Comparison of ENCODE assay signal across 21 cellular contexts in the genomic region with DNA sequence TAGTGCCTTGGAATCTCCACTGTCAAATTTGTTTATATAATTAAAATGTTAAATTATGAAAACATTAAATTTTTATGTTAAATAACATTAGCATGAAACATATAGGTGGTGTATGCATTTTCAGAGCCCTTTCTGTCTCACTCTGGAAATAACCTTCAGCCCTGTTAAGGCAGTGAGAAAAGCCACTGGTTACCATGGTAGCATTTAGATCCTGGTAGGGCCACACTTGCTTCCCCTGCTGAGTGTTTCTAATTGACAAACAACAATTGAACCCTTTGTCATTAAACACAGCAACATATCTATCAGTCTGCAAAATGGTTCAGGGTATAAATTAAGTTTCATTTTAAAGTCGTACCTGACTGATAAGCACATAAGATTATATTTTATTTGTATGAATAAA.
DNase-seq lines count a peak whose midpoint lies in the region; FAIRE-seq and TF ChIP-seq lines count a peak whose summit lies in the region.
"Had no signal": no experiment of that assay in that cellular context is flagged by ENCODE, and none has a peak within 500 bp of the region (broad histone marks: within the 10 kb centered on the region; RNA-seq: fewer than 3 reads in every experiment).

No MANE protein-coding gene starts in this region.

- H3K36me3 ChIP-seq in NT2/D1 (ENCODE audit: insufficient read depth, insufficient read length, low read length), result peaks cover 2% of the 10 kb centered on the region

- H3K9me3 ChIP-seq in H9 (ENCODE audit: control insufficient read depth, low read depth, low read length) (no peaks in the 10 kb centered on the region), NT2/D1 (ENCODE audit: insufficient read depth, low read length) (no peaks in the 10 kb centered on the region)
- H3K9me3 ChIP-seq: A549, Caco-2 had no signal

- peak overlapping the region; percentile 97 for H3K18ac ChIP-seq in H9 (ENCODE audit: insufficient read length, low read depth, low read length)

- H3K56ac ChIP-seq in H9 (ENCODE audit: insufficient read length, low read depth, low read length), result no peak overlapping the region

- H3K79me1 ChIP-seq in H9 (ENCODE audit: insufficient read depth, low read depth, low read length, poor library complexity, severe bottlenecking), result no peaks in the 10 kb centered on the region

- no peak overlapping the region for H2BK5ac ChIP-seq in H9 (ENCODE audit: insufficient read length, low read length)

- H3K27ac Mint-ChIP-seq in H9, result peak overlapping the region in 2 of 3 experiments; percentile 82 to 96; a peak in 5 of 7 replicates
- H3K27ac Mint-ChIP-seq: IgD-negative memory B cell had no signal

- H2AK5ac ChIP-seq in H9 (ENCODE audit: insufficient read length, low read length), result no peak overlapping the region

- WGBS in H9 (ENCODE audit: extremely low coverage, insufficient read length, low lambda C conversion rate), result no CpG with 5 or more reads among the region's 1 CpG

- H3K4ac ChIP-seq in H9 (ENCODE audit: low read depth, low read length), result no peak overlapping the region

- H3K36me3 Mint-ChIP-seq in H9 (ENCODE audit: insufficient read depth in 1 of 3, low read depth in 3 of 3), result peaks cover 21 to 47% (median 31%) of the 10 kb centered on the region in 3 experiments

- H3K4me2 ChIP-seq in H9 (ENCODE audit: insufficient read depth, insufficient read length, low read length), result peak overlapping the region; percentile 37
- H3K4me2 ChIP-seq: A549 had no signal

- no peak overlapping the region for H2BK20ac ChIP-seq in H9 (ENCODE audit: low read depth, low read length, poor library complexity, severe bottlenecking)

- H3K4me3 Mint-ChIP-seq in H9, result no peak overlapping the region
- H3K4me3 Mint-ChIP-seq: IgD-negative memory B cell had no signal

- H3K27me3 ChIP-seq in H9 (ENCODE audit: insufficient read depth, low read length) (no peaks in the 10 kb centered on the region), NT2/D1 (ENCODE audit: insufficient read depth, insufficient read length) (no peaks in the 10 kb centered on the region)

- H4K20me1 ChIP-seq in H9 (ENCODE audit: control insufficient read depth, insufficient read depth, insufficient read length), result no peaks in the 10 kb centered on the region

- H3K14ac ChIP-seq in H9 (ENCODE audit: insufficient read depth, low read length), result peak overlapping the region; percentile 90; the same call in 1 of the 2 replicates

- no peak overlapping the region for H2BK12ac ChIP-seq in H9 (ENCODE audit: insufficient read length, low read depth, low read length)

- H3K27me3 Mint-ChIP-seq in H9 (ENCODE audit: low read depth), result no peaks in the 10 kb centered on the region
- H3K27me3 Mint-ChIP-seq: IgD-negative memory B cell had no signal

- no peak overlapping the region for H4K91ac ChIP-seq in H9 (ENCODE audit: insufficient read length, low read depth, low read length)

- H3K4me1 ChIP-seq in H9 (ENCODE audit: insufficient read depth, low read length), result peaks cover 11% of the 10 kb centered on the region
- H3K4me1 ChIP-seq in NT2/D1 (ENCODE audit: insufficient read depth, insufficient read length), result no peaks in the 10 kb centered on the region
- H3K4me1 ChIP-seq: Caco-2 had no signal

- H3K79me2 ChIP-seq in H9 (ENCODE audit: insufficient read depth, low read length), result no peaks in the 10 kb centered on the region

- no peak overlapping the region for H3K23ac ChIP-seq in H9 (ENCODE audit: insufficient read length, low read depth, low read length)

- H3K23me2 ChIP-seq in H9 (ENCODE audit: insufficient read length, low read depth, low read length, poor library complexity, severe bottlenecking), result no peaks in the 10 kb centered on the region

- no peak overlapping the region for H4K5ac ChIP-seq in H9 (ENCODE audit: insufficient read length, low read depth, low read length)

- no peak for TF ChIP-seq CTCF in H9 (conservative IDR thresholded peaks at IDR 0.05)

- H3K9ac ChIP-seq in H9 (ENCODE audit: extremely low read depth, insufficient read length, low read length), result no peak overlapping the region
- H3K9ac ChIP-seq in NT2/D1 (ENCODE audit: insufficient read length, low read depth), result no peak overlapping the region

- H2BK120ac ChIP-seq in H9 (ENCODE audit: low read depth, low read length, poor library complexity, severe bottlenecking), result no peak overlapping the region

- no peak overlapping the region for H3T11ph ChIP-seq in H9 (ENCODE audit: low read length)

- H3K27ac ChIP-seq in H9 (ENCODE audit: insufficient read length, low read depth, low read length), result peak overlapping the region; percentile 52
- H3K27ac ChIP-seq: A549 had no signal

- no peak overlapping the region for H4K8ac ChIP-seq in H9 (replicated peaks; ENCODE audit: insufficient read length, low read depth, low read length)

- no peak overlapping the region for H2AFZ ChIP-seq in H9 (ENCODE audit: low read length)

- no peaks in the 10 kb centered on the region for H3K9me3 Mint-ChIP-seq in H9
- H3K9me3 Mint-ChIP-seq: IgD-negative memory B cell had no signal

- H2BK15ac ChIP-seq in H9 (ENCODE audit: low read depth, low read length), result no peak overlapping the region

- H3K4me3 ChIP-seq in NT2/D1 (ENCODE audit: insufficient read length, low read depth), result no peak overlapping the region
- H3K4me3 ChIP-seq: A549 had no signal

- peak; percentile 15 for DNase-seq in COR-L47 (lab: John Stamatoyannopoulos, UW)
- no peak for DNase-seq in H9
- peak; percentile 20 for DNase-seq in NT2/D1 (ENCODE audit: low read depth, low spot score)
- peak; percentile 33 for DNase-seq in iPS-NIHi11 (ENCODE audit: low spot score)
- no peak for DNase-seq in activated CD8-positive, alpha-beta memory T cell treated with anti-CD3 and anti-CD28 coated beads, Interleukin-2, amount 50 U/mL, for 4 hours
- DNase-seq in NCI-H1092 treated with DMSO at 0.1 percent for 48 hours (lab: John Stamatoyannopoulos, UW), result no peak
- no peak for DNase-seq in urothelium cell line (ENCODE audit: low spot score)
- DNase-seq: C1 segment of cervical spinal cord; Caco-2; DMS53; Kasumi-1; NCI-H1105 treated with DMSO at 0.1 percent for 48 hours; NCI-H2029 treated with DMSO at 0.1 percent for 48 hours; NCI-H2227 treated with DMSO at 0.1 percent for 48 hours; NCI-H526; NK-92 treated with Interleukin-12 subunit alpha and Interleukin-12 subunit beta, amount 100 ng/mL, for 24 hours; OCI-M1; RPMI8226; SIG-M5 had no signal

- FAIRE-seq in urothelium cell line (lab: Jason Lieb, UNC), result no peak
- FAIRE-seq: A549 had no signal

- peaks cover 48 to 52% of the 10 kb centered on the region in 2 experiments for H3K4me1 Mint-ChIP-seq in H9
- H3K4me1 Mint-ChIP-seq: IgD-negative memory B cell had no signal

Comparison
In these comparisons a context has a peak if more than half of its experiments do, and no peak if none do; other contexts are left out.
1. DNase-seq: peak in COR-L47 (single experiment), NT2/D1 (single experiment) and iPS-NIHi11 (single experiment); none in H9 (single experiment), activated CD8-positive, alpha-beta memory T cell treated with anti-CD3 and anti-CD28 coated beads, Interleukin-2, amount 50 U/mL, for 4 hours (single experiment), NCI-H1092 treated with DMSO at 0.1 percent for 48 hours (single experiment) and urothelium cell line (single experiment).